12 cellular contexts compared by ENCODE assay signal in the genomic region with DNA sequence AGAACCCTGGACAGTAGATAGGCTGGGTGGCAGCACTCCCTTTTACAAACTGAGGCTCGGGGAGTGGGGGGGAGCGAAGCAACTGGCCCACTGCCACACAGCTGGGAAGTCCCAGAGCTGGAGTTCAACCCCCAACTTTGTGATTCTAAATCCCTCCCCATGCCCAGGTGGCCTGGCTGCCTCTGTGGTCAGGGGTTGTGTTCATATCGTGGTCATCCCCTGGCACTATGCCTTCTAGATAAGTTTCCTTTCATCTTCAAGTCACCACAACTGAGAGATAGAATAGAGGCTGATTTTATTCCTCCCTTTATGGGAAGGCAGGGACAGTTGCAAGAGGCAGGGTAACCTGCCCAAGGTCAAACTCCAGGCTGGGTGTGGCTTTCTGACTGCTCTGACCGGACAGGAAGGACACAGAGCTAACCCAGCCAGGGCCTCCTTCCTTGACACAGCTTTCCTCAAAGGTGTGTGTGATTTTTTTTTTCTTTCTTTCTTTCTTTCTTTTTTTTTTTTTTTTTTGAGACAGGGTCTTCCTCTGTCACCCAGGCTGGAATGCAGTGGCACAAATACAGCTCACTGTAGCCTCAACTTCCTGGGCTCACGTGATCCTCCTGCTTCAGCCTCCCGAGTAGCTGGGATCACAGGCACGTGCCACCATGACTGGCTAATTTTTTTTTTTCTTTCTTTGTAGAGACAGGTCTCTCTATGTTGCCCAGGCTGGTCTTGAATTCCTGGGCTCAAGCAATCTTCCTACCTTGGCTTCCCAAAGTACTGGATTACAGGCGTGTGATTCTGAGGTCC. TPM values are rescaled to one million over a fixed set of nuclear protein-coding genes. Genes with fewer than 3 reads are reported as not detected.
DNase-seq lines count a peak whose midpoint lies in the region; ATAC-seq, FAIRE-seq and TF ChIP-seq lines count a peak whose summit lies in the region.
"Had no signal": no experiment of that assay in that cellular context is flagged by ENCODE, and none has a peak within 500 bp of the region (broad histone marks: within the 10 kb centered on the region; RNA-seq: fewer than 3 reads in every experiment).

No MANE protein-coding gene starts in this region.

- no peak overlapping the region for H4K5ac ChIP-seq in IMR-90 (ENCODE audit: low read depth, low read length)

- CTCF ChIA-PET in IMR-90 (lab: Yijun Ruan, JAX), result interaction anchor here (0.6 kb wide), 1 partner anchor 1111 kb away, joined by 3 read pairs; no protein-coding TSS in a partner anchor

- TF ChIP-seq POLR2A in IMR-90 (IDR thresholded peaks at IDR 0.05; ENCODE audit: low read depth, low read length), result no peak

- H3K4me3 ChIP-seq in BLaER1, result no peak overlapping the region
- no peak overlapping the region for H3K4me3 ChIP-seq in IMR-90 (ENCODE audit: insufficient read depth, low read depth, low read length)
- no peak overlapping the region for H3K4me3 ChIP-seq in neuronal stem cell (ENCODE audit: low read length in 2 of 2)

- peaks cover 99% of the 10 kb centered on the region for H3K4me1 ChIP-seq in BLaER1
- peaks cover 27% of the 10 kb centered on the region for H3K4me1 ChIP-seq in IMR-90 (ENCODE audit: control insufficient read depth, insufficient read depth, low read length)
- H3K4me1 ChIP-seq in neuronal stem cell (ENCODE audit: control insufficient read depth in 2 of 2, insufficient read depth in 1 of 2, low read depth in 1 of 2, low read length in 2 of 2), result peaks cover 3 to 7% of the 10 kb centered on the region in 2 donors

- H3K18ac ChIP-seq in IMR-90 (ENCODE audit: low read depth, low read length) (peak overlapping the region; percentile 48; the same call in 1 of the 2 replicates), neuronal stem cell (ENCODE audit: low read length) (no peak overlapping the region)

- H3K79me1 ChIP-seq in IMR-90 (ENCODE audit: low read depth in 1 of 2, low read length in 2 of 2) (no peaks in the 10 kb centered on the region), neuronal stem cell (ENCODE audit: low read depth, low read length) (no peaks in the 10 kb centered on the region)

- in situ Hi-C loops in IMR-90 (cut with MboI; ENCODE audit: low sequenced_read_pairs), result no loop called here

- FAIRE-seq in frontal cortex (lab: Jason Lieb, UNC), result no peak

- peaks cover 20% of the 10 kb centered on the region for H3K9me3 Mint-ChIP-seq in activated naive CD8-positive, alpha-beta T cell treated with anti-CD3 and anti-CD28 coated beads for 36 hours
- H3K9me3 Mint-ChIP-seq in memory B cell, result peaks cover 2% of the 10 kb centered on the region
- peaks cover 4% of the 10 kb centered on the region; the same call in 1 of the 2 replicates for H3K9me3 Mint-ChIP-seq in HFFc6

- POLR2A ChIA-PET in IMR-90 (lab: Charles Lee; ENCODE audit: unreplicated experiment), result no interaction called here

- peak overlapping the region; percentile 36 for H2AFZ ChIP-seq in IMR-90 (replicated peaks; ENCODE audit: low read length, poor library complexity)
- H2AFZ ChIP-seq in neuronal stem cell (ENCODE audit: low read length), result no peak overlapping the region

- H2BK15ac ChIP-seq in IMR-90 (ENCODE audit: low read depth, low read length), result peak overlapping the region; percentile 64; the same call in 1 of the 3 replicates
- H2BK15ac ChIP-seq in neuronal stem cell (ENCODE audit: low read length), result no peak overlapping the region

- TF ChIP-seq CTCF in IMR-90 (conservative IDR thresholded peaks at IDR 0.05; ENCODE audit: low read depth, low read length) (no peak), HFFc6 (IDR thresholded peaks at IDR 0.05) (no peak)

- peak overlapping the region; percentile 53; the same call in 1 of the 2 replicates for H3K4ac ChIP-seq in IMR-90 (ENCODE audit: low read depth, low read length)
- H3K4ac ChIP-seq in neuronal stem cell (ENCODE audit: low read length), result no peak overlapping the region

- peak overlapping the region; percentile 18; the same call in 1 of the 2 replicates for H3K9ac ChIP-seq in BLaER1
- H3K9ac ChIP-seq in IMR-90 (ENCODE audit: low read depth, low read length), result no peak overlapping the region
- H3K9ac ChIP-seq in neuronal stem cell (ENCODE audit: low read depth, low read length, poor library complexity), result no peak overlapping the region

- H3K36me3 Mint-ChIP-seq in activated naive CD8-positive, alpha-beta T cell treated with anti-CD3 and anti-CD28 coated beads for 36 hours, result peaks cover 23% of the 10 kb centered on the region
- H3K36me3 Mint-ChIP-seq in memory B cell, result peaks cover 2% of the 10 kb centered on the region
- H3K36me3 Mint-ChIP-seq in HFFc6 (ENCODE audit: low read depth), result peaks cover 8% of the 10 kb centered on the region

- 100% methylated on average over 2 of the region's 8 CpGs; no CpG with 5 or more reads in 1 of the 2 experiments for WGBS in IMR-90 (ENCODE audit: extremely low coverage in 2 of 2, insufficient read length in 1 of 2), 2 experiments
- WGBS in neuronal stem cell (ENCODE audit: extremely low coverage in 2 of 2, insufficient read length in 2 of 2, insufficient replicate concordance in 1 of 2), 2 donors, result no CpG with 5 or more reads among the region's 8 CpGs

- intact Hi-C loops in IMR-90 (cut with micrococcal nuclease), result no loop called here

- H3K27me3 Mint-ChIP-seq in activated naive CD8-positive, alpha-beta T cell treated with anti-CD3 and anti-CD28 coated beads for 36 hours, result no peaks in the 10 kb centered on the region
- H3K27me3 Mint-ChIP-seq in memory B cell, result no peaks in the 10 kb centered on the region
- H3K27me3 Mint-ChIP-seq in HFFc6 (ENCODE audit: insufficient read depth), result no peaks in the 10 kb centered on the region; the same call in 1 of the 2 replicates

- ATAC-seq in IMR-90 (ENCODE audit: low read depth), result no peak
- ATAC-seq in memory B cell (ENCODE audit: low read depth), result no peak

- H4K20me1 ChIP-seq in BLaER1 (no peaks in the 10 kb centered on the region), IMR-90 (ENCODE audit: insufficient read depth, low read length) (no peaks in the 10 kb centered on the region)

- H4K8ac ChIP-seq in IMR-90 (ENCODE audit: low read depth in 2 of 2, low read length in 2 of 2), result no peak overlapping the region
- no peak overlapping the region for H4K8ac ChIP-seq in neuronal stem cell (ENCODE audit: low read depth, low read length)

- H2BK5ac ChIP-seq in IMR-90 (ENCODE audit: low read depth, low read length, poor library complexity, severe bottlenecking), result no peak overlapping the region
- H2BK5ac ChIP-seq in neuronal stem cell (ENCODE audit: low read length), result no peak overlapping the region

- H3K4me3 Mint-ChIP-seq in activated naive CD8-positive, alpha-beta T cell treated with anti-CD3 and anti-CD28 coated beads for 36 hours, result no peak overlapping the region
- H3K4me3 Mint-ChIP-seq in memory B cell (peak overlapping the region; percentile 41), HFFc6 (no peak overlapping the region)
- H3K4me3 Mint-ChIP-seq: nephron had no signal

- H2AK9ac ChIP-seq in IMR-90 (replicated peaks; ENCODE audit: low read depth, low read length, poor library complexity), result peak overlapping the region; percentile 18

- no peak overlapping the region for H3K23ac ChIP-seq in IMR-90 (ENCODE audit: low read depth, low read length)
- no peak overlapping the region for H3K23ac ChIP-seq in neuronal stem cell (ENCODE audit: low read depth, low read length, poor library complexity)

- 0 out of 2 replicates have a peak overlapping the region, but pooled peaks have one; percentile 46 for H3K14ac ChIP-seq in IMR-90 (replicated peaks; ENCODE audit: low read depth, low read length)
- H3K14ac ChIP-seq in neuronal stem cell (ENCODE audit: low read length), result no peak overlapping the region

- dilution Hi-C loops in IMR-90 (cut with HindIII; ENCODE audit: low sequenced_read_pairs, unreplicated experiment), result no loop called here

- H3K27ac ChIP-seq in BLaER1 (peak overlapping the region; percentile 58), IMR-90 (ENCODE audit: insufficient read depth, low read length) (no peak overlapping the region), neuronal stem cell (replicated peaks; ENCODE audit: low read length) (no peak overlapping the region)

- no peaks in the 10 kb centered on the region for H3K27me3 ChIP-seq in BLaER1
- H3K27me3 ChIP-seq in IMR-90 (ENCODE audit: control insufficient read depth, insufficient read depth, low read length), result no peaks in the 10 kb centered on the region
- peaks cover 0 to 9% (median 0%) of the 10 kb centered on the region in 3 experiments for H3K27me3 ChIP-seq in neuronal stem cell (ENCODE audit: control insufficient read depth in 3 of 3, insufficient read depth in 3 of 3, low read depth in 1 of 3, low read length in 3 of 3)

- no TSS peak for BruUV-seq in IMR-90 (replicated peaks; lab: Mats Ljungman, UMichigan)

- no peak overlapping the region for H2BK12ac ChIP-seq in neuronal stem cell (ENCODE audit: low read length)

- H3K36me3 ChIP-seq in BLaER1 (no peaks in the 10 kb centered on the region), IMR-90 (ENCODE audit: control insufficient read depth, insufficient read depth, low read length) (no peaks in the 10 kb centered on the region), neuronal stem cell (replicated peaks in 1 of 2; ENCODE audit: control insufficient read depth in 2 of 2, insufficient read depth in 2 of 2, low read length in 2 of 2) (no peaks in the 10 kb centered on the region)

- H3K9me1 ChIP-seq in IMR-90 (ENCODE audit: insufficient read depth, low read length), result peaks cover 19% of the 10 kb centered on the region

- peak overlapping the region; percentile 12 for H2BK120ac ChIP-seq in IMR-90 (ENCODE audit: low read depth, low read length)
- H2BK120ac ChIP-seq in neuronal stem cell (ENCODE audit: low read depth, low read length), result no peak overlapping the region

- peak overlapping the region; percentile 61; the same call in 1 of the 2 replicates for H4K91ac ChIP-seq in IMR-90 (ENCODE audit: insufficient read depth, low read depth, low read length)
- no peak overlapping the region for H4K91ac ChIP-seq in neuronal stem cell (ENCODE audit: low read depth, low read length, poor library complexity)

- H3K4me2 ChIP-seq in BLaER1 (peak overlapping the region; percentile 71), IMR-90 (ENCODE audit: low read depth, low read length) (no peak overlapping the region), neuronal stem cell (ENCODE audit: insufficient read depth, low read length, poor library complexity, severe bottlenecking) (no peak overlapping the region)

- no peak for TF ChIP-seq RAD21 in IMR-90 (IDR thresholded peaks at IDR 0.05; ENCODE audit: low read length)

- H3K27ac Mint-ChIP-seq in activated naive CD8-positive, alpha-beta T cell treated with anti-CD3 and anti-CD28 coated beads for 36 hours, result peak overlapping the region; percentile 23
- H3K27ac Mint-ChIP-seq in memory B cell, result peak overlapping the region; percentile 85
- H3K27ac Mint-ChIP-seq in HFFc6, result no peak overlapping the region
- H3K27ac Mint-ChIP-seq: nephron had no signal

- H3K4me1 Mint-ChIP-seq in activated naive CD8-positive, alpha-beta T cell treated with anti-CD3 and anti-CD28 coated beads for 36 hours, result peaks cover 84% of the 10 kb centered on the region
- H3K4me1 Mint-ChIP-seq in memory B cell, result peaks cover 67% of the 10 kb centered on the region
- peaks cover 33% of the 10 kb centered on the region for H3K4me1 Mint-ChIP-seq in HFFc6 (ENCODE audit: low read depth)

- H3K56ac ChIP-seq in IMR-90 (ENCODE audit: extremely low read depth, insufficient read depth, low read length), result no peak overlapping the region

- peaks cover 4% of the 10 kb centered on the region; the same call in 1 of the 2 replicates for H3K9me3 ChIP-seq in BLaER1
- peaks cover 4% of the 10 kb centered on the region; the same call in 1 of the 2 replicates for H3K9me3 ChIP-seq in IMR-90 (ENCODE audit: control insufficient read depth, insufficient read depth, low read length)
- H3K9me3 ChIP-seq in neuronal stem cell (replicated peaks in 1 of 2; ENCODE audit: control insufficient read depth in 2 of 2, insufficient read depth in 1 of 2, low read depth in 1 of 2, low read length in 2 of 2), result peaks cover 0 to 4% of the 10 kb centered on the region in 2 donors

- peak overlapping the region; percentile 21; the same call in 1 of the 2 replicates for H2BK20ac ChIP-seq in IMR-90 (ENCODE audit: low read depth, low read length)

- H2AK5ac ChIP-seq in IMR-90 (ENCODE audit: low read depth, low read length) (peak overlapping the region; percentile 86), neuronal stem cell (ENCODE audit: low read depth, low read length) (no peak overlapping the region)

- DNase-seq in IMR-90 (peak; percentile 76), memory B cell (ENCODE audit: low spot score in 2 of 2) (no peak), HFFc6 (no peak), neuronal stem cell (ENCODE audit: low spot score) (no peak), D341Med (ENCODE audit: low spot score) (no peak), frontal cortex (ENCODE audit: low spot score in 2 of 2) (no peak)
- DNase-seq in activated naive CD8-positive, alpha-beta T cell treated with anti-CD3 and anti-CD28 coated beads for 36 hours, result no peak
- DNase-seq: activated T-cell treated with anti-CD3 and anti-CD28 coated beads, Interleukin-2, amount 50 U/mL, for 1 hour; Calu3; Kasumi-1 had no signal

RNA-seq across cellular contexts. Expression of gene TNFRSF1B, which starts 18.4 kb away (rescaled TPM):
- total RNA-seq in IMR-90 (2012; rRNA removed), result 4.3 and 5.0 TPM in 2 replicates
- polyA plus RNA-seq in IMR-90 (2012; rRNA removed), result 8.6 and 8.9 TPM in 2 replicates
- polyA plus RNA-seq in IMR-90 (2012; cell fraction: cytosol; rRNA removed), result 6.3 and 11.9 TPM in 2 replicates
- polyA plus RNA-seq in IMR-90 (2012; cell fraction: nucleus; rRNA removed; ENCODE audit: low replicate concordance), result 4.3 and 6.7 TPM in 2 replicates
- total RNA-seq in activated naive CD8-positive, alpha-beta T cell treated with anti-CD3 and anti-CD28 coated beads for 36 hours, result 100 to 1,000 TPM; 187 to 193 TPM
- under 1 TPM; 0.14 to 0.66 (median 0.33) TPM for total RNA-seq in HFFc6 (2021; fragmentation: NEBNext Ultra II Directional; extraction: Animal tissue kit (Norgen Biotek cat#: 25700))
- polyA plus RNA-seq in neuronal stem cell (2013, experiment 1 of 2), result 0.73 TPM
- 0.68 TPM for polyA plus RNA-seq in neuronal stem cell (2013, experiment 2 of 2)
- total RNA-seq in frontal cortex, result 2.0 TPM

Comparison
In these comparisons a context has a peak if more than half of its experiments do, and no peak if none do; other contexts are left out.
1. RNA of gene TNFRSF1B, which starts 18.4 kb away (total RNA-seq): 187 to 193 TPM in activated naive CD8-positive, alpha-beta T cell treated with anti-CD3 and anti-CD28 coated beads for 36 hours; 4.3 to 5.0 TPM in IMR-90, 2.0 TPM in frontal cortex (single experiment) and 0.14 to 0.66 TPM in HFFc6; every median in the first group is over 10 times any median in the second.